In genomic region chr22:50581031-50581949, GRCh38 we compare ENCODE assay signal across 1 cellular context.
TF ChIP-seq lines count a peak whose summit lies in the region.

No MANE protein-coding gene starts in this region.

TF ChIP-seq in endothelial cell of umbilical vein, 7 proteins besides CTCF, POLR2A, EP300 and RAD21:
- TF ChIP-seq GATA2 (IDR thresholded peaks at IDR 0.05; ENCODE audit: insufficient read depth, insufficient read length, low read depth, low read length): no peak
- TF ChIP-seq, protein P1, sequence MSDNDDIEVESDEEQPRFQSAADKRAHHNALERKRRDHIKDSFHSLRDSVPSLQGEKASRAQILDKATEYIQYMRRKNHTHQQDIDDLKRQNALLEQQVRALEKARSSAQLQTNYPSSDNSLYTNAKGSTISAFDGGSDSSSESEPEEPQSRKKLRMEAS (IDR thresholded peaks at IDR 0.05; ENCODE audit: insufficient read depth, insufficient read length): no peak
- no peak for TF ChIP-seq FOS (IDR thresholded peaks at IDR 0.05; ENCODE audit: borderline replicate concordance, insufficient read depth, low read length)
- TF ChIP-seq MYC (IDR thresholded peaks at IDR 0.05; ENCODE audit: low read depth, low read length): no peak
- TF ChIP-seq JUN (IDR thresholded peaks at IDR 0.05; ENCODE audit: borderline replicate concordance, insufficient read depth, insufficient read length, low read depth): no peak
- no peak for TF ChIP-seq POLR2AphosphoS5 (IDR thresholded peaks at IDR 0.05; ENCODE audit: insufficient read depth, low read depth, low read length)
- TF ChIP-seq EZH2 (IDR thresholded peaks at IDR 0.05; ENCODE audit: borderline replicate concordance, low read depth, low read length, severe bottlenecking): no peak
TF ChIP-seq in endothelial cell of umbilical vein: peak in this region for 0.
